Comparison of ENCODE assay signal across 3 cellular contexts in genomic region chr19:58473775-58474174, GRCh38.
TF ChIP-seq lines count a peak whose summit lies in the region.

No MANE protein-coding gene starts in this region.

TF ChIP-seq in SK-N-SH, 30 proteins besides CTCF, POLR2A, EP300 and RAD21:
- TF ChIP-seq SIN3A (IDR thresholded peaks at IDR 0.05; ENCODE audit: borderline replicate concordance, low read depth, low read length) (peak; percentile 8; the same call in 1 of the 2 replicates), PBX3 (IDR thresholded peaks at IDR 0.05) (no peak)

TF ChIP-seq in SK-N-SH treated with all-trans-retinoic acid at 6 μM for 48 hours, 23 proteins besides CTCF, POLR2A, EP300 and RAD21:
- TF ChIP-seq ZFP3 (CRISPR knock-in tag; IDR thresholded peaks at IDR 0.05) (no peak), TOX (CRISPR knock-in tag; IDR thresholded peaks at IDR 0.05; ENCODE audit: borderline replicate concordance) (no peak), ARNTL (CRISPR knock-in tag; IDR thresholded peaks at IDR 0.05; ENCODE audit: borderline replicate concordance, low read depth) (no peak), RARB (CRISPR knock-in tag; IDR thresholded peaks at IDR 0.05) (no peak), ESRRG (CRISPR knock-in tag; IDR thresholded peaks at IDR 0.05) (no peak), GLIS3 (CRISPR knock-in tag; IDR thresholded peaks at IDR 0.05) (no peak), BACH2 (CRISPR knock-in tag; IDR thresholded peaks at IDR 0.05; ENCODE audit: borderline replicate concordance) (no peak), SNAI2 (CRISPR knock-in tag; IDR thresholded peaks at IDR 0.05) (no peak), ZFP30 (CRISPR knock-in tag; IDR thresholded peaks at IDR 0.05) (no peak), ZNF8 (CRISPR knock-in tag; IDR thresholded peaks at IDR 0.05) (no peak), POU6F1 (CRISPR knock-in tag; IDR thresholded peaks at IDR 0.05; ENCODE audit: borderline replicate concordance, low read depth) (no peak), ZC3H10 (CRISPR knock-in tag; IDR thresholded peaks at IDR 0.05) (no peak), TCF4 (CRISPR knock-in tag; IDR thresholded peaks at IDR 0.05; ENCODE audit: borderline replicate concordance) (no peak), TSHZ2 (CRISPR knock-in tag; IDR thresholded peaks at IDR 0.05) (no peak), ISL1 (CRISPR knock-in tag; IDR thresholded peaks at IDR 0.05) (no peak), ZNF70 (CRISPR knock-in tag; IDR thresholded peaks at IDR 0.05) (no peak), PPARA (CRISPR knock-in tag; IDR thresholded peaks at IDR 0.05; ENCODE audit: borderline replicate concordance) (no peak), PATZ1 (CRISPR knock-in tag; IDR thresholded peaks at IDR 0.05; ENCODE audit: borderline replicate concordance) (no peak)

TF ChIP-seq in GM12878, 131 proteins besides CTCF, POLR2A, EP300 and RAD21:
- TF ChIP-seq TARDBP (IDR thresholded peaks at IDR 0.05; ENCODE audit: borderline replicate concordance): no peak
- TF ChIP-seq TCF12 (IDR thresholded peaks at IDR 0.05; ENCODE audit: low read depth, low read length): no peak
- TF ChIP-seq USF2 (IDR thresholded peaks at IDR 0.05; ENCODE audit: borderline replicate concordance, low read depth, low read length): no peak
- TF ChIP-seq SUZ12 (IDR thresholded peaks at IDR 0.05; ENCODE audit: unreplicated experiment): no peak
- TF ChIP-seq FOXM1 (IDR thresholded peaks at IDR 0.05; ENCODE audit: low read depth, low read length): no peak
- TF ChIP-seq MTA3 (IDR thresholded peaks at IDR 0.05; ENCODE audit: borderline replicate concordance, low read length): no peak
- TF ChIP-seq NR2C2 (IDR thresholded peaks at IDR 0.05; ENCODE audit: borderline replicate concordance, control insufficient read depth, insufficient read length, low read depth): no peak
- TF ChIP-seq STAT3 (IDR thresholded peaks at IDR 0.05; ENCODE audit: low read depth, low read length): no peak
- TF ChIP-seq JUNB (IDR thresholded peaks at IDR 0.05): no peak
- TF ChIP-seq ZNF24 (IDR thresholded peaks at IDR 0.05): no peak
